Comparison of ENCODE assay signal across 8 cellular contexts in genomic region chr9:112717669-112718331, GRCh38. TPM values are rescaled to one million over a fixed set of nuclear protein-coding genes. Genes with fewer than 3 reads are reported as not detected.
A peak's percentile ranks its signal among the peaks of the same experiment; 100 is the strongest.
DNase-seq lines count a peak whose midpoint lies in the region; ATAC-seq and TF ChIP-seq lines count a peak whose summit lies in the region.

A gene with protein sequence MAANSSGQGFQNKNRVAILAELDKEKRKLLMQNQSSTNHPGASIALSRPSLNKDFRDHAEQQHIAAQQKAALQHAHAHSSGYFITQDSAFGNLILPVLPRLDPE (minus strand): TSS chr9:112718117. CDS start chr9:112716485, 1,632 bp downstream.

- under 1% methylated on average over 17 of the region's 51 CpGs for WGBS in SK-N-SH (ENCODE audit: low lambda C conversion rate)
- under 1% methylated on average over 51 of the region's 51 CpGs for WGBS in thymus

- TF ChIP-seq EP300 in SK-N-SH (IDR thresholded peaks at IDR 0.05; ENCODE audit: borderline replicate concordance in 1 of 2, low read depth in 1 of 2, low read length in 1 of 2) = no peak

- peak within 1 kb of the TSS; percentile 89 for H3K4me2 ChIP-seq in SK-N-SH

- H3K36me3 ChIP-seq in SK-N-SH (replicated peaks in 1 of 2; ENCODE audit: control insufficient read depth in 1 of 2, insufficient read depth in 2 of 2, low read length in 1 of 2) (peaks cover 2 to 8% of the 10 kb centered on the region in 2 experiments), thymus (ENCODE audit: control insufficient read depth, insufficient read depth) (no peaks in the 10 kb centered on the region)

- ATAC-seq in HG02588 (IDR thresholded peaks at IDR 0.05; ENCODE audit: unreplicated experiment) = peak; percentile 95

- peak within 1 kb of the TSS; percentile 99 for H3K27ac Mint-ChIP-seq in activated naive CD4-positive, alpha-beta T cell treated with anti-CD3 and anti-CD28 coated beads, Interleukin-2, amount 50 U/mL, for 24 hours
- peak within 1 kb of the TSS; percentile 93 for H3K27ac Mint-ChIP-seq in glutamatergic neuron (ENCODE audit: unreplicated experiment)
- peak within 1 kb of the TSS; percentile 94 for H3K27ac Mint-ChIP-seq in osteocyte (ENCODE audit: unreplicated experiment)

- peaks cover 0 to 8% of the 10 kb centered on the region in 2 experiments; a peak in 2 of 4 replicates for H3K4me1 ChIP-seq in SK-N-SH (ENCODE audit: control insufficient read depth in 1 of 2, insufficient read depth in 2 of 2, low read depth in 1 of 2, low read length in 1 of 2)
- H3K4me1 ChIP-seq in thymus (ENCODE audit: control insufficient read depth, insufficient read depth, low read length) = peaks cover 8% of the 10 kb centered on the region

- H3K4me3 Mint-ChIP-seq in activated naive CD4-positive, alpha-beta T cell treated with anti-CD3 and anti-CD28 coated beads, Interleukin-2, amount 50 U/mL, for 24 hours = peak within 1 kb of the TSS; percentile 97
- peak within 1 kb of the TSS; percentile 99 for H3K4me3 Mint-ChIP-seq in glutamatergic neuron (ENCODE audit: unreplicated experiment)
- peak within 1 kb of the TSS; percentile 99 for H3K4me3 Mint-ChIP-seq in osteocyte (ENCODE audit: unreplicated experiment)

- no peaks in the 10 kb centered on the region for H3K27me3 Mint-ChIP-seq in activated naive CD4-positive, alpha-beta T cell treated with anti-CD3 and anti-CD28 coated beads, Interleukin-2, amount 50 U/mL, for 24 hours
- H3K27me3 Mint-ChIP-seq in glutamatergic neuron (ENCODE audit: unreplicated experiment) = peaks cover 9% of the 10 kb centered on the region
- no peaks in the 10 kb centered on the region for H3K27me3 Mint-ChIP-seq in osteocyte (ENCODE audit: unreplicated experiment)

- H4K20me1 ChIP-seq in SK-N-SH (ENCODE audit: insufficient read depth) = no peaks in the 10 kb centered on the region

- H2AFZ ChIP-seq in SK-N-SH (ENCODE audit: low read depth) = peak within 1 kb of the TSS; percentile 96

- no peaks in the 10 kb centered on the region for H3K9me2 ChIP-seq in SK-N-SH

- H3K4me1 Mint-ChIP-seq in activated naive CD4-positive, alpha-beta T cell treated with anti-CD3 and anti-CD28 coated beads, Interleukin-2, amount 50 U/mL, for 24 hours = peaks cover 21% of the 10 kb centered on the region
- H3K4me1 Mint-ChIP-seq in glutamatergic neuron (ENCODE audit: low read depth, unreplicated experiment) (peaks cover 4% of the 10 kb centered on the region), osteocyte (ENCODE audit: unreplicated experiment) (peaks cover 12% of the 10 kb centered on the region)

- DNase-seq in GM10266 (ENCODE audit: extremely low spot score) (peak; percentile 91), NCI-H1048 (lab: John Stamatoyannopoulos, UW) (peak; percentile 91), SK-N-SH (peak; percentile 96), glutamatergic neuron (peak; percentile 97), osteocyte (ENCODE audit: extremely low spot score, unreplicated experiment) (peak; percentile 97)

- H3K9ac ChIP-seq in SK-N-SH = peak within 1 kb of the TSS; percentile 79

- POLR2A ChIA-PET in SK-N-SH (lab: Yijun Ruan, JAX) = interaction anchor here (1.0 to 1.3 kb wide), 2 partner anchors 232 to 338 kb away, joined by 3 to 6 read pairs; partner anchors contain the start of gene HSDL2

- H3K36me3 Mint-ChIP-seq in activated naive CD4-positive, alpha-beta T cell treated with anti-CD3 and anti-CD28 coated beads, Interleukin-2, amount 50 U/mL, for 24 hours = peaks cover 8% of the 10 kb centered on the region
- H3K36me3 Mint-ChIP-seq in glutamatergic neuron (ENCODE audit: unreplicated experiment) (no peaks in the 10 kb centered on the region), osteocyte (ENCODE audit: unreplicated experiment) (peaks cover 7% of the 10 kb centered on the region)

- TF ChIP-seq CTCF in GM10266 (IDR thresholded peaks at IDR 0.05; ENCODE audit: control insufficient read depth, insufficient read depth, low read depth, missing control alignments) (peak; percentile 36), SK-N-SH (IDR thresholded peaks at IDR 0.05) (peak; percentile 30), glutamatergic neuron (IDR thresholded peaks at IDR 0.05; ENCODE audit: partially characterized antibody, unreplicated experiment) (no peak), osteocyte (IDR thresholded peaks at IDR 0.05) (peak; percentile 31)

- peak; percentile 62 for TF ChIP-seq RAD21 in SK-N-SH (IDR thresholded peaks at IDR 0.05; ENCODE audit: low read length)

- H3K4me3 ChIP-seq in SK-N-SH (ENCODE audit: low read depth in 2 of 2, low read length in 1 of 2) (peak within 1 kb of the TSS; percentile 80 to 83), thymus (ENCODE audit: low read length) (peak within 1 kb of the TSS; percentile 59)

- CTCF ChIA-PET in SK-N-SH (lab: Yijun Ruan, JAX) = interaction anchor here (0.6 to 4.8 kb wide), 16 partner anchors 13 to 626 kb away, joined by 3 to 24 read pairs (median 4); partner anchors contain the start of gene PTBP3

- no peaks in the 10 kb centered on the region for H3K9me3 ChIP-seq in SK-N-SH
- H3K9me3 ChIP-seq in thymus (ENCODE audit: control insufficient read depth) = no peaks in the 10 kb centered on the region

- H3F3A ChIP-seq in SK-N-SH (replicated peaks; ENCODE audit: insufficient read depth) = peaks cover 25% of the 10 kb centered on the region

- H3K9me3 Mint-ChIP-seq in activated naive CD4-positive, alpha-beta T cell treated with anti-CD3 and anti-CD28 coated beads, Interleukin-2, amount 50 U/mL, for 24 hours = no peaks in the 10 kb centered on the region
- peaks cover 9% of the 10 kb centered on the region for H3K9me3 Mint-ChIP-seq in glutamatergic neuron (ENCODE audit: unreplicated experiment)
- peaks cover 3% of the 10 kb centered on the region for H3K9me3 Mint-ChIP-seq in osteocyte (ENCODE audit: unreplicated experiment)

- H3K27me3 ChIP-seq in SK-N-SH (ENCODE audit: insufficient read depth) (no peaks in the 10 kb centered on the region), thymus (ENCODE audit: control insufficient read depth, insufficient read depth) (no peaks in the 10 kb centered on the region)

- H3K79me2 ChIP-seq in SK-N-SH (ENCODE audit: insufficient read depth) = peaks cover 47% of the 10 kb centered on the region

- H3K27ac ChIP-seq in SK-N-SH (ENCODE audit: low read depth in 2 of 2, low read length in 1 of 2) (peak within 1 kb of the TSS; percentile 78 to 80), thymus (ENCODE audit: low read depth) (peak within 1 kb of the TSS; percentile 98)

TF ChIP-seq in SK-N-SH, 30 proteins besides CTCF, POLR2A, EP300 and RAD21 (continues in another document):
- peak; percentile 69 for TF ChIP-seq POLR2AphosphoS5 (IDR thresholded peaks at IDR 0.05; ENCODE audit: low read depth, low read length)
- 0 out of 2 replicates have a peak, but pooled peaks have one; percentile 11 for TF ChIP-seq NRF1 (IDR thresholded peaks at IDR 0.05; ENCODE audit: low read depth, low read length)
- no peak for TF ChIP-seq FOXM1 (IDR thresholded peaks at IDR 0.05; ENCODE audit: low read depth)
- TF ChIP-seq SIN3A (IDR thresholded peaks at IDR 0.05; ENCODE audit: borderline replicate concordance, low read depth, low read length) = peak; percentile 79; the same call in 1 of the 2 replicates
- TF ChIP-seq, protein P1, sequence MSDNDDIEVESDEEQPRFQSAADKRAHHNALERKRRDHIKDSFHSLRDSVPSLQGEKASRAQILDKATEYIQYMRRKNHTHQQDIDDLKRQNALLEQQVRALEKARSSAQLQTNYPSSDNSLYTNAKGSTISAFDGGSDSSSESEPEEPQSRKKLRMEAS (IDR thresholded peaks at IDR 0.05; ENCODE audit: low read depth) = no peak
- peak; percentile 91 for TF ChIP-seq ELF1 (IDR thresholded peaks at IDR 0.05)
- no peak for TF ChIP-seq TEAD4 (IDR thresholded peaks at IDR 0.05; ENCODE audit: borderline replicate concordance, insufficient read depth)
- peak; percentile 53; the same call in 1 of the 2 replicates for TF ChIP-seq TAF1 (IDR thresholded peaks at IDR 0.05; ENCODE audit: borderline replicate concordance, low read depth, low read length)
- TF ChIP-seq, protein P2, sequence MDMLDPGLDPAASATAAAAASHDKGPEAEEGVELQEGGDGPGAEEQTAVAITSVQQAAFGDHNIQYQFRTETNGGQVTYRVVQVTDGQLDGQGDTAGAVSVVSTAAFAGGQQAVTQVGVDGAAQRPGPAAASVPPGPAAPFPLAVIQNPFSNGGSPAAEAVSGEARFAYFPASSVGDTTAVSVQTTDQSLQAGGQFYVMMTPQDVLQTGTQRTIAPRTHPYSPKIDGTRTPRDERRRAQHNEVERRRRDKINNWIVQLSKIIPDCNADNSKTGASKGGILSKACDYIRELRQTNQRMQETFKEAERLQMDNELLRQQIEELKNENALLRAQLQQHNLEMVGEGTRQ (IDR thresholded peaks at IDR 0.05; ENCODE audit: borderline replicate concordance, low read depth, low read length) = no peak
- TF ChIP-seq PBX3 (IDR thresholded peaks at IDR 0.05) = peak; percentile 98
- no peak for TF ChIP-seq USF1 (IDR thresholded peaks at IDR 0.05; ENCODE audit: borderline replicate concordance, low read depth)

RNA-seq across cellular contexts. Expression of the gene that starts here (rescaled TPM):
- 7.9 and 10.2 TPM in 2 replicates for polyA plus RNA-seq in SK-N-SH (2012; rRNA removed)
- polyA plus RNA-seq in SK-N-SH (2012; cell fraction: cytosol; rRNA removed) = 12.2 and 13.4 TPM in 2 replicates
- 4.4 and 5.6 TPM in 2 replicates for polyA plus RNA-seq in SK-N-SH (2012; cell fraction: nucleus; rRNA removed)
- total RNA-seq in glutamatergic neuron (ENCODE audit: unreplicated experiment) = 17.6 TPM
- total RNA-seq in osteocyte = 23.9 and 26.6 TPM in 2 replicates
- 21.1 TPM for polyA plus RNA-seq in thymus

Comparison
In these comparisons a context has a peak if more than half of its experiments do, and no peak if none do; other contexts are left out.
1. Peak in every context shown above with its lines: DNase-seq, ATAC-seq, H3K4me3 ChIP-seq and H3K27ac ChIP-seq.